ENCODE assay signal across 9 cellular contexts in the genomic region with DNA sequence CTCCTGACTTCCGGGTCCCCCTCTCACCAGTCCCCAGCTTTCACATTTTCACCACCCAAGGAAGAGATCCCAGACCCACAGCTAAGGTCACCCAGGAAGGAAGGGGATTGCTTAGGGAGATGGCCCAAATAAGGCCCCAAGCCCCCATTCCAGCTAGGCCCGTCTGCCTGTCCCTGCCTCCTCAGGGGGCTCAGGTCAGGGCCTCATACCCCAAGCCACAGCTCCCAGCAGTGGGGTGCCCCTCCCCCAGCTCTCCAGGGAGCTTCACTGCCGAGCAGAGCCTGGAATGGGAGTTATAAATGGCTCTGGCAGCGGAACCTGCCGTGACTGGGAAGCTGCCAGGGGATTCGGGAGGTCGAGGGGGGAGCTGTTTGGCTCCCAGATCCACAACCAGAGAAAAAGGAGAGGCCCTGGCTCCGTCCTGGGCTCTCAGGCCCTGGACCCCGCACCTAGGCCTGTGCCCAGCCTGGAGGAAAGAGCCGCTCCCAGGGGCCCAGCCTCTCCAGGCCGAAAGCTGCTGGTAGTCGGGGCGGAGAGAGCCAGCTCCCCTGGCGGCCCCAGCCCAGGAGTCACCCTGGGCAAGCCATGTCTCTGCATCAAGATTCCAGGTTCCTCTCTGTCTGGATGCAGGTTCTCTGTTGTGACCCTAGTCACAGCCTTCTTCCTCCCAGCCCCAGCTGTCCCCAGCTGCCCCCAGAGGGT. TPM values are rescaled to one million over a fixed set of nuclear protein-coding genes. Genes with fewer than 3 reads are reported as not detected.
DNase-seq lines count a peak whose midpoint lies in the region; FAIRE-seq and TF ChIP-seq lines count a peak whose summit lies in the region.
"Had no signal": no experiment of that assay in that cellular context is flagged by ENCODE, and none has a peak within 500 bp of the region (broad histone marks: within the 10 kb centered on the region; RNA-seq: fewer than 3 reads in every experiment).

No MANE protein-coding gene starts in this region.

- H3K56ac ChIP-seq in mesendoderm (ENCODE audit: low read length): no peak overlapping the region

- H4K5ac ChIP-seq in mesendoderm (ENCODE audit: low read length): no peak overlapping the region

- no peak for TF ChIP-seq POLR2A in suprapubic skin (IDR thresholded peaks at IDR 0.05)

- H3K27me3 ChIP-seq in suprapubic skin: no peaks in the 10 kb centered on the region
- H3K27me3 ChIP-seq in MM.1S (replicated peaks; ENCODE audit: insufficient read depth, low read length): no peaks in the 10 kb centered on the region
- no peaks in the 10 kb centered on the region for H3K27me3 ChIP-seq in mesendoderm (ENCODE audit: insufficient read depth, low read length, poor library complexity)

- H3K9me2 ChIP-seq in MM.1S (replicated peaks; ENCODE audit: insufficient read depth, low read length): no peaks in the 10 kb centered on the region

- H3K4me3 ChIP-seq in kidney (ENCODE audit: low read length in 2 of 2): peak overlapping the region; percentile 28 to 43
- H3K4me3 ChIP-seq in suprapubic skin: peak overlapping the region; percentile 38
- no peak overlapping the region for H3K4me3 ChIP-seq in MM.1S (ENCODE audit: low read length)
- H3K4me3 ChIP-seq in mesendoderm (ENCODE audit: low read length): no peak overlapping the region

- H3K79me2 ChIP-seq in MM.1S (ENCODE audit: low read length) (no peaks in the 10 kb centered on the region), mesendoderm (ENCODE audit: control insufficient read depth, insufficient read depth, low read length) (no peaks in the 10 kb centered on the region)

- H3K4me1 ChIP-seq in kidney (ENCODE audit: control insufficient read depth in 1 of 2, insufficient read depth in 1 of 2, low read depth in 1 of 2, low read length in 2 of 2) (peaks cover 18 to 33% of the 10 kb centered on the region in 2 donors), suprapubic skin (peaks cover 79% of the 10 kb centered on the region), MM.1S (ENCODE audit: low read length) (peaks cover 5% of the 10 kb centered on the region; the same call in 1 of the 2 replicates), mesendoderm (ENCODE audit: control insufficient read depth, low read depth, low read length) (no peaks in the 10 kb centered on the region)

- no peaks in the 10 kb centered on the region for H3K36me3 ChIP-seq in kidney (ENCODE audit: control insufficient read depth in 1 of 2, insufficient read depth in 2 of 2, low read length in 2 of 2)
- H3K36me3 ChIP-seq in suprapubic skin: no peaks in the 10 kb centered on the region
- H3K36me3 ChIP-seq in MM.1S (replicated peaks; ENCODE audit: insufficient read depth, low read length): no peaks in the 10 kb centered on the region
- no peaks in the 10 kb centered on the region for H3K36me3 ChIP-seq in mesendoderm (ENCODE audit: control insufficient read depth, insufficient read depth, low read length)

- H2BK15ac ChIP-seq in mesendoderm (replicated peaks; ENCODE audit: low read depth): no peak overlapping the region

- DNase-seq in HuH-7 (ENCODE audit: low spot score) (peak; percentile 35), astrocyte of the hippocampus (ENCODE audit: low read depth, low spot score) (peak; percentile 90), kidney (peak; percentile 90), suprapubic skin (ENCODE audit: low spot score in 2 of 2) (no peak), NCI-H187 (lab: John Stamatoyannopoulos, UW) (no peak), GOT3 (lab: John Stamatoyannopoulos, UW) (no peak), MM.1S (no peak), mesendoderm (no peak)

- no peak overlapping the region for H4K8ac ChIP-seq in mesendoderm (ENCODE audit: low read depth, low read length)

- no peak overlapping the region for H2AFZ ChIP-seq in MM.1S (ENCODE audit: low read length)

- H3K9me3 ChIP-seq in kidney (ENCODE audit: control insufficient read depth in 1 of 2, low read length in 2 of 2) (no peaks in the 10 kb centered on the region), suprapubic skin (no peaks in the 10 kb centered on the region), MM.1S (replicated peaks; ENCODE audit: insufficient read depth, low read length) (no peaks in the 10 kb centered on the region)

- no peaks in the 10 kb centered on the region for H3F3A ChIP-seq in MM.1S (ENCODE audit: insufficient read depth, low read length)

- intact Hi-C loops in kidney (cut with DNase I): no loop called here

- no peaks in the 10 kb centered on the region for H3K79me1 ChIP-seq in mesendoderm (ENCODE audit: low read length)

- H2BK5ac ChIP-seq in mesendoderm (ENCODE audit: low read length): no peak overlapping the region

- H3K27ac ChIP-seq in kidney (ENCODE audit: low read depth in 2 of 2, low read length in 2 of 2) (peak overlapping the region; percentile 89 to 96), suprapubic skin (peak overlapping the region; percentile 86), MM.1S (ENCODE audit: low read length) (no peak overlapping the region), mesendoderm (ENCODE audit: low read depth, low read length) (no peak overlapping the region)

- H4K20me1 ChIP-seq in MM.1S (ENCODE audit: insufficient read depth, low read length): no peaks in the 10 kb centered on the region

- no peak for TF ChIP-seq EP300 in suprapubic skin (IDR thresholded peaks at IDR 0.05)

- no peak overlapping the region for H2AK5ac ChIP-seq in mesendoderm (ENCODE audit: low read length)

- no peak overlapping the region for H3K23ac ChIP-seq in mesendoderm (ENCODE audit: low read length)

- no peak overlapping the region for H2BK120ac ChIP-seq in mesendoderm (ENCODE audit: low read depth, low read length)

- H3K9ac ChIP-seq in kidney (ENCODE audit: low read length in 2 of 2) (peak overlapping the region; percentile 61 to 77), MM.1S (ENCODE audit: low read length) (no peak overlapping the region), mesendoderm (ENCODE audit: low read length) (no peak overlapping the region)

- 20% methylated on average over 1 of the region's 14 CpGs for WGBS in suprapubic skin
- no CpG with 5 or more reads among the region's 14 CpGs for WGBS in mesendoderm (ENCODE audit: extremely low coverage, insufficient coverage, low lambda C conversion rate)

- H3K4ac ChIP-seq in mesendoderm (ENCODE audit: low read depth, low read length): no peak overlapping the region

- H3K4me2 ChIP-seq in MM.1S (ENCODE audit: low read depth, low read length) (no peak overlapping the region), mesendoderm (ENCODE audit: low read length) (no peak overlapping the region)

- no peak overlapping the region for H3K18ac ChIP-seq in mesendoderm (ENCODE audit: low read length)

- TF ChIP-seq CTCF in kidney (IDR thresholded peaks at IDR 0.05; ENCODE audit: borderline replicate concordance, extremely low read depth, insufficient read depth) (no peak), suprapubic skin (IDR thresholded peaks at IDR 0.05) (no peak), MM.1S (IDR thresholded peaks at IDR 0.05; ENCODE audit: low read length) (no peak)

- no peak for FAIRE-seq in kidney (lab: Jason Lieb, UNC)

RNA-seq across cellular contexts. Expression of a gene that starts 0.6 kb away (rescaled TPM):
- total RNA-seq in kidney: 60.0 TPM
- polyA plus RNA-seq in kidney (ENCODE audit: insufficient read depth, low read depth, low replicate concordance): 4.7 TPM
- total RNA-seq in suprapubic skin: 10 to 100 TPM in 2 of 4 donors, 1 to 10 TPM in 2; 6.1 to 47.9 (median 10.9) TPM
- 0.44 TPM for polyA plus RNA-seq in mesendoderm (2013, experiment 1 of 2)
- polyA plus RNA-seq in mesendoderm (2013, experiment 2 of 2): 0.29 TPM

RNA-seq across cellular contexts. Expression of a gene that starts 10.6 kb away (rescaled TPM):
- not detected for total RNA-seq in kidney
- not detected for polyA plus RNA-seq in kidney (ENCODE audit: insufficient read depth, low read depth, low replicate concordance)
- total RNA-seq in suprapubic skin: not detected
- not detected for polyA plus RNA-seq in mesendoderm (2013, experiment 1 of 2)
- not detected for polyA plus RNA-seq in mesendoderm (2013, experiment 2 of 2)
- total RNA-seq: pulmonary artery endothelial cell had no signal

RNA-seq across cellular contexts. Expression of a gene that starts 16.7 kb away (rescaled TPM):
- total RNA-seq in kidney: 21.6 TPM
- 14.7 TPM for polyA plus RNA-seq in kidney (ENCODE audit: insufficient read depth, low read depth, low replicate concordance)
- total RNA-seq in suprapubic skin: 1 to 10 TPM; 3.3 to 9.1 (median 6.1) TPM
- 17.9 TPM for polyA plus RNA-seq in mesendoderm (2013, experiment 1 of 2)
- 17.4 TPM for polyA plus RNA-seq in mesendoderm (2013, experiment 2 of 2)

RNA-seq across cellular contexts. Expression of a gene that starts 17.8 kb away (rescaled TPM):
- 0.69 TPM for total RNA-seq in kidney
- 0.04 TPM for polyA plus RNA-seq in kidney (ENCODE audit: insufficient read depth, low read depth, low replicate concordance)
- total RNA-seq in suprapubic skin: under 1 TPM in 3 of 4 donors, not detected in 1; 0.04 to 0.21 (median 0.05) TPM
- 1.6 TPM for polyA plus RNA-seq in mesendoderm (2013, experiment 1 of 2)
- 1.1 TPM for polyA plus RNA-seq in mesendoderm (2013, experiment 2 of 2)

RNA-seq across cellular contexts. Expression of a gene that starts 32.5 kb away (rescaled TPM):
- total RNA-seq in kidney (37.2 TPM), suprapubic skin (1 to 10 TPM in 3 of 4 donors, under 1 TPM in 1; 0.34 to 3.0 (median 2.0) TPM)
- 4.4 TPM for polyA plus RNA-seq in kidney (ENCODE audit: insufficient read depth, low read depth, low replicate concordance)
- 7.6 TPM for polyA plus RNA-seq in mesendoderm (2013, experiment 1 of 2)
- polyA plus RNA-seq in mesendoderm (2013, experiment 2 of 2): 7.0 TPM

Comparison
In these comparisons a context has a peak if more than half of its experiments do, and no peak if none do; other contexts are left out.
1. DNase-seq: peak in HuH-7 (single experiment), astrocyte of the hippocampus (single experiment) and kidney (single experiment); none in suprapubic skin (0 of 2), NCI-H187 (0 of 2), GOT3 (single experiment), MM.1S (single experiment) and mesendoderm (single experiment).
2. H3K27ac ChIP-seq: peak in kidney (2 of 2) and suprapubic skin (single experiment); none in MM.1S (single experiment) and mesendoderm (single experiment).
3. H3K4me3 ChIP-seq: peak in kidney (2 of 2) and suprapubic skin (single experiment); none in MM.1S (single experiment) and mesendoderm (single experiment).
4. H3K9ac ChIP-seq: peak in kidney (2 of 2); none in MM.1S (single experiment) and mesendoderm (single experiment).